ENCODE assay signal across 10 cellular contexts in genomic region chr22:27771637-27772369, GRCh38.
"Had no signal": no experiment of that assay in that cellular context is flagged by ENCODE, and none has a peak within 500 bp of the region (broad histone marks: within the 10 kb centered on the region; RNA-seq: fewer than 3 reads in every experiment).

No MANE protein-coding gene starts in this region.

- H3K27me3 ChIP-seq: brain microvascular endothelial cell had no signal

- H3K4me1 Mint-ChIP-seq: stimulated activated memory B cell treated with anti-CD40 and anti-IgM and Interleukin-4, amounts not matched to agents 10 μg/mL and 1 μg/mL and 100 μg/mL, for 72 hours had no signal

- H3K36me3 ChIP-seq: brain microvascular endothelial cell, neutrophil had no signal

- H3K27ac Mint-ChIP-seq: activated naive CD8-positive, alpha-beta T cell; effector memory CD8-positive, alpha-beta T cell; stimulated activated memory B cell treated with anti-CD40 and anti-IgM and Interleukin-4, amounts not matched to agents 10 μg/mL and 1 μg/mL and 100 μg/mL, for 72 hours; T-helper 2 cell treated with Interferon-gamma antibody and Interleukin-4, amounts not matched to agents 5 μg/mL and 100 μg/mL, for 36 hours had no signal

- H3K36me3 Mint-ChIP-seq: activated naive CD8-positive, alpha-beta T cell; stimulated activated memory B cell treated with anti-CD40 and anti-IgM and Interleukin-4, amounts not matched to agents 10 μg/mL and 1 μg/mL and 100 μg/mL, for 72 hours had no signal

- H3K27ac ChIP-seq: brain microvascular endothelial cell, neutrophil had no signal

- DNase-seq: activated CD4-positive, alpha-beta T cell treated with anti-CD3 and anti-CD28 coated beads, Interleukin-2, amount 50 U/mL, for 1 hour; activated CD8-positive, alpha-beta memory T cell treated with anti-CD3 and anti-CD28 coated beads for 24 hours; activated gamma-delta T cell treated with Interleukin-2 at 50 U/mL for 16 hours; brain microvascular endothelial cell; effector memory CD8-positive, alpha-beta T cell; retina had no signal

- H3K9me3 ChIP-seq: neutrophil had no signal

- H3K4me3 Mint-ChIP-seq: activated naive CD8-positive, alpha-beta T cell; effector memory CD8-positive, alpha-beta T cell; stimulated activated memory B cell treated with anti-CD40 and anti-IgM and Interleukin-4, amounts not matched to agents 10 μg/mL and 1 μg/mL and 100 μg/mL, for 72 hours; T-helper 2 cell treated with Interferon-gamma antibody and Interleukin-4, amounts not matched to agents 5 μg/mL and 100 μg/mL, for 36 hours had no signal

- H3K9me3 Mint-ChIP-seq: effector memory CD8-positive, alpha-beta T cell; T-helper 2 cell treated with Interferon-gamma antibody and Interleukin-4, amounts not matched to agents 5 μg/mL and 100 μg/mL, for 36 hours had no signal
